22 cellular contexts compared by ENCODE assay signal in genomic region chr20:1644101-1644962, GRCh38. TPM values are rescaled to one million over a fixed set of nuclear protein-coding genes. Genes with fewer than 3 reads are reported as not detected.
"Had no signal": no experiment of that assay in that cellular context is flagged by ENCODE, and none has a peak within 500 bp of the region (broad histone marks: within the 10 kb centered on the region; RNA-seq: fewer than 3 reads in every experiment).

No MANE protein-coding gene starts in this region.

- H3K9me3 ChIP-seq: body of pancreas, pancreas had no signal

- H3K4me3 Mint-ChIP-seq: activated CD4-positive, alpha-beta T cell treated with anti-CD3 and anti-CD28 coated beads, Interleukin-2, amount 10 ng/mL, durations not matched to agents 7 days and 5 days; activated naive CD8-positive, alpha-beta T cell treated with anti-CD3 and anti-CD28 coated beads, Interleukin-2, amount 10 ng/mL, durations not matched to agents 7 days and 5 days had no signal

- H3K27me3 ChIP-seq: body of pancreas, pancreas, transverse colon had no signal

- DNase-seq: activated CD4-positive, alpha-beta T cell treated with anti-CD3 and anti-CD28 coated beads, Interleukin-2, amount 10 ng/mL, durations not matched to agents 7 days and 5 days; activated CD8-positive, alpha-beta memory T cell treated with anti-CD3 and anti-CD28 coated beads for 24 hours; activated gamma-delta T cell; activated naive CD8-positive, alpha-beta T cell treated with anti-CD3 and anti-CD28 coated beads, Interleukin-2, amount 10 ng/mL, durations not matched to agents 7 days and 5 days; body of pancreas; dermis blood vessel endothelial cell; effector memory CD4-positive, alpha-beta T cell; heart right ventricle; left lung; mammary epithelial cell; midbrain; pancreas; stimulated activated naive CD4-positive, alpha-beta T cell treated with Interleukin-2 at 50 U/mL for 16 hours; T-helper 1 cell; T1000; transverse colon had no signal

- H3K4me3 ChIP-seq: body of pancreas, esophagus muscularis mucosa, gastroesophageal sphincter, heart right ventricle, left lung, pancreas, transverse colon had no signal

- H3K27ac Mint-ChIP-seq: activated CD4-positive, alpha-beta T cell treated with anti-CD3 and anti-CD28 coated beads, Interleukin-2, amount 10 ng/mL, durations not matched to agents 7 days and 5 days; activated naive CD8-positive, alpha-beta T cell treated with anti-CD3 and anti-CD28 coated beads, Interleukin-2, amount 10 ng/mL, durations not matched to agents 7 days and 5 days had no signal

- H3K4me1 ChIP-seq: body of pancreas, esophagus muscularis mucosa, gastroesophageal sphincter, heart right ventricle, left lung, pancreas, transverse colon had no signal

- H3K27ac ChIP-seq: body of pancreas, esophagus muscularis mucosa, gastroesophageal sphincter, heart right ventricle, left lung, pancreas, transverse colon had no signal

- ATAC-seq: body of pancreas, gastroesophageal sphincter, heart right ventricle, left lung, pancreas had no signal

- H3K27me3 Mint-ChIP-seq: activated CD4-positive, alpha-beta T cell treated with anti-CD3 and anti-CD28 coated beads, Interleukin-2, amount 10 ng/mL, durations not matched to agents 7 days and 5 days; activated naive CD8-positive, alpha-beta T cell treated with anti-CD3 and anti-CD28 coated beads, Interleukin-2, amount 10 ng/mL, durations not matched to agents 7 days and 5 days had no signal

- H3K36me3 ChIP-seq: esophagus muscularis mucosa, gastroesophageal sphincter, heart right ventricle, left lung, pancreas, transverse colon had no signal

RNA-seq across cellular contexts. Expression of gene SIRPG, which starts 13.2 kb away (rescaled TPM):
- total RNA-seq: body of pancreas, cardiac septum, dermis blood vessel endothelial cell, endothelial cell of umbilical vein, esophagus muscularis mucosa, kidney epithelial cell, mammary epithelial cell, pulmonary artery endothelial cell had no signal
- polyA plus RNA-seq: endothelial cell of umbilical vein had no signal
